15 cellular contexts compared by ENCODE assay signal in the genomic region with DNA sequence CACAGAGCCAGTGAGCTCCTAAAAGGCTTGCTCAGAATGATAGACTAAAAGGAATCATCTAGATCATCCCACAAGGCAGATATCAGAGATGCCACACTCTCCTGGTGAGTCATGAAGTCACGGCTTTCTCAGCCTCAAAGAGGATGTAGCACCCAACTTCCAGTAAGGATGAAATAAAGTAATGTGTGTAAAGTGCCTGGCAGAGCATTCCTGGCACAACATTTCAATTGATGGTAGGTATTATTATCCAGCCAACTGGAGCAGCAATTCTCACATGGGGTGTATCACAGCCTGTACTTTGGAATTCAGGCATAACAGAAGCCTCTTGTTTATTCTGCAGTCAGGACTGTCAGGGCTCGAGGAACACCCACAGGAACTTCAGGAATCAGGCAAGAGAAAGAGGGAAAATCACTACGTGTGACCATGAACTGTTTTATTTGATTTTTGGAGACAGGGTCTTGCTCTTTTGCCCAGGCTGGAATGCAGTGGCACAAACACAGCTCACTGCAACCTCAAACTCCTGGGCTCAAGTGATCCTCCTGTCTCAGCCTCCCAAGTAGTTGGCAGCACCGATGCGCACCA. TPM values are rescaled to one million over a fixed set of nuclear protein-coding genes. Genes with fewer than 3 reads are reported as not detected.
DNase-seq lines count a peak whose midpoint lies in the region; ATAC-seq lines count a peak whose summit lies in the region.
"Had no signal": no experiment of that assay in that cellular context is flagged by ENCODE, and none has a peak within 500 bp of the region (broad histone marks: within the 10 kb centered on the region; RNA-seq: fewer than 3 reads in every experiment).

No MANE protein-coding gene starts in this region.

- H3K36me3 Mint-ChIP-seq in T-helper 17 cell (ENCODE audit: low read depth) = peaks cover 8% of the 10 kb centered on the region
- H3K36me3 Mint-ChIP-seq: brain, type B pancreatic cell had no signal

- ATAC-seq in T-helper 17 cell = no peak
- ATAC-seq: activated T-helper 17 cell treated with anti-CD3 and anti-CD28 coated beads, Interleukin-2, amount 50 U/mL, for 72 hours; effector memory CD8-positive, alpha-beta T cell; heart left ventricle had no signal

- H3K27me3 Mint-ChIP-seq in T-helper 17 cell = peaks cover 42% of the 10 kb centered on the region

- no peak overlapping the region for H3K4me3 Mint-ChIP-seq in T-helper 17 cell
- H3K4me3 Mint-ChIP-seq: activated T-helper 17 cell treated with anti-CD3 and anti-CD28 coated beads, Interleukin-2, amount 50 U/mL, for 72 hours; effector memory CD8-positive, alpha-beta T cell; type B pancreatic cell had no signal

- H3K27ac Mint-ChIP-seq in T-helper 17 cell = no peak overlapping the region
- H3K27ac Mint-ChIP-seq: activated T-helper 17 cell treated with anti-CD3 and anti-CD28 coated beads, Interleukin-2, amount 50 U/mL, for 72 hours; effector memory CD8-positive, alpha-beta T cell; type B pancreatic cell had no signal

- DNase-seq in AG08396 (ENCODE audit: low spot score) (peak; percentile 63), RPMI7951 (ENCODE audit: low read depth) (peak; percentile 72), inferior parietal cortex (ENCODE audit: extremely low spot score) (peak; percentile 53), hepatic stellate cell (ENCODE audit: low spot score) (no peak), T-helper 17 cell (no peak), NCI-H82 (lab: John Stamatoyannopoulos, UW) (no peak)
- DNase-seq: activated CD4-positive, alpha-beta T cell treated with anti-CD3 and anti-CD28 coated beads, Interleukin-2, amount 50 U/mL, for 1 hour; effector memory CD8-positive, alpha-beta T cell; heart left ventricle; NCI-H2029 treated with DMSO at 0.1 percent for 48 hours; stimulated activated CD4-positive, alpha-beta T cell treated with anti-CD3 and anti-CD28 coated beads, Interleukin-12 subunit alpha, Interleukin-12 subunit beta, amount 100 ng/mL, for 4 hours had no signal

- peaks cover 2% of the 10 kb centered on the region for H3K4me1 Mint-ChIP-seq in T-helper 17 cell
- H3K4me1 Mint-ChIP-seq: activated T-helper 17 cell treated with anti-CD3 and anti-CD28 coated beads, Interleukin-2, amount 50 U/mL, for 72 hours had no signal

- no peaks in the 10 kb centered on the region for H3K9me3 ChIP-seq in T-helper 17 cell (ENCODE audit: control insufficient read depth, low read length, poor library complexity, severe bottlenecking)
- H3K9me3 ChIP-seq: heart left ventricle had no signal

RNA-seq across cellular contexts. Expression of gene NAT16, which starts 5.3 kb away (rescaled TPM):
- not detected in 2 replicates for total RNA-seq in RPMI7951 (2014; rRNA removed; shearing (Covaris generic))
- total RNA-seq in T-helper 17 cell = not detected
- total RNA-seq: activated T-helper 17 cell treated with anti-CD3 and anti-CD28 coated beads, Interleukin-2, amount 50 U/mL, for 72 hours; lung had no signal

RNA-seq across cellular contexts. Expression of gene MOGAT3, which starts 15.5 kb away (rescaled TPM):
- not detected in 2 replicates for total RNA-seq in RPMI7951 (2014; rRNA removed; shearing (Covaris generic))
- not detected for total RNA-seq in T-helper 17 cell
- total RNA-seq: activated T-helper 17 cell treated with anti-CD3 and anti-CD28 coated beads, Interleukin-2, amount 50 U/mL, for 72 hours; heart left ventricle; lung had no signal

RNA-seq across cellular contexts. Expression of gene VGF, which starts 20.0 kb away (rescaled TPM):
- 0.12 and 0.59 TPM in 2 replicates for total RNA-seq in RPMI7951 (2014; rRNA removed; shearing (Covaris generic))
- not detected for total RNA-seq in T-helper 17 cell

RNA-seq across cellular contexts. Expression of gene AP1S1, which starts 31.1 kb away (rescaled TPM):
- 135 and 162 TPM in 2 replicates for total RNA-seq in RPMI7951 (2014; rRNA removed; shearing (Covaris generic))
- 10 to 100 TPM in 1 of 2 donors, 1 to 10 TPM in 1; 9.7 to 11.7 TPM for total RNA-seq in T-helper 17 cell

RNA-seq across cellular contexts. Expression of gene PLOD3, which starts 32.0 kb away (rescaled TPM):
- total RNA-seq in RPMI7951 (2014; rRNA removed; shearing (Covaris generic)) = 141 and 167 TPM in 2 replicates
- 10 to 100 TPM; 39.0 to 44.7 TPM for total RNA-seq in T-helper 17 cell

Comparison
In these comparisons a context has a peak if more than half of its experiments do, and no peak if none do; other contexts are left out.
1. DNase-seq: peak in AG08396 (single experiment), RPMI7951 (single experiment) and inferior parietal cortex (single experiment); none in hepatic stellate cell (single experiment), T-helper 17 cell (0 of 3) and NCI-H82 (single experiment).